11 cellular contexts compared by ENCODE assay signal in genomic region chr12:108955225-108955835, GRCh38.
DNase-seq lines count a peak whose midpoint lies in the region; ATAC-seq and TF ChIP-seq lines count a peak whose summit lies in the region.
"Had no signal": no experiment of that assay in that cellular context is flagged by ENCODE, and none has a peak within 500 bp of the region (broad histone marks: within the 10 kb centered on the region; RNA-seq: fewer than 3 reads in every experiment).

No MANE protein-coding gene starts in this region.

- H3K36me3 ChIP-seq in SJSA1, result no peaks in the 10 kb centered on the region
- no peaks in the 10 kb centered on the region for H3K36me3 ChIP-seq in heart left ventricle
- no peaks in the 10 kb centered on the region for H3K36me3 ChIP-seq in aorta (ENCODE audit: control insufficient read depth in 1 of 2, insufficient read depth in 2 of 2, low read length in 1 of 2)
- H3K36me3 ChIP-seq: BLaER1 treated with 17β-estradiol and CSF1 and Interleukin-3, amounts not matched to agents 10 nM and 100 nM had no signal

- TF ChIP-seq POLR2A in heart left ventricle (IDR thresholded peaks at IDR 0.05), result no peak

- DNase-seq in AG10803 (ENCODE audit: low read depth) (peak; percentile 31), NCI-H1417 (lab: John Stamatoyannopoulos, UW) (peak in 2 of 3 experiments; percentile 75 to 99), SJSA1 (ENCODE audit: low read depth in 1 of 2, low spot score in 2 of 2) (peak; percentile 12 to 51), heart left ventricle (peak in 4 of 5 donors; percentile 54 to 84 (median 64)), aorta (no peak), Ammon's horn (ENCODE audit: low spot score) (no peak), germinal center (ENCODE audit: low spot score) (no peak)

- H3K4me1 ChIP-seq in SJSA1 (replicated peaks) (no peaks in the 10 kb centered on the region), heart left ventricle (peaks cover 0 to 16% (median 7%) of the 10 kb centered on the region in 12 donors), aorta (ENCODE audit: control insufficient read depth in 1 of 2, insufficient read depth in 2 of 2, low read length in 2 of 2) (no peaks in the 10 kb centered on the region)
- H3K4me1 ChIP-seq: BLaER1 treated with 17β-estradiol and CSF1 and Interleukin-3, amounts not matched to agents 10 nM and 100 nM had no signal

- no peak overlapping the region for H3K4me3 ChIP-seq in AG10803 (ENCODE audit: low read length)
- no peak overlapping the region for H3K4me3 ChIP-seq in SJSA1
- H3K4me3 ChIP-seq in heart left ventricle, result no peak overlapping the region
- H3K4me3 ChIP-seq in aorta (ENCODE audit: low read length in 2 of 2), result no peak overlapping the region
- H3K4me3 ChIP-seq: BLaER1 treated with 17β-estradiol and CSF1 and Interleukin-3, amounts not matched to agents 10 nM and 100 nM had no signal

- no peaks in the 10 kb centered on the region for H3K9me3 ChIP-seq in SJSA1 (replicated peaks)
- H3K9me3 ChIP-seq in heart left ventricle, result no peaks in the 10 kb centered on the region
- no peaks in the 10 kb centered on the region for H3K9me3 ChIP-seq in aorta (ENCODE audit: control insufficient read depth, low read length)
- H3K9me3 ChIP-seq: BLaER1 treated with 17β-estradiol and CSF1 and Interleukin-3, amounts not matched to agents 10 nM and 100 nM had no signal

- ATAC-seq in heart left ventricle, result peak; percentile 43 to 79 (median 68)
- no peak for ATAC-seq in aorta (ENCODE audit: low FRiP score)
- ATAC-seq in HG03135 (IDR thresholded peaks at IDR 0.05; ENCODE audit: unreplicated experiment), result no peak
- ATAC-seq: Panc1, sciatic nerve had no signal

- no peak overlapping the region for H3K27ac ChIP-seq in SJSA1
- peak overlapping the region in 3 of 12 donors; percentile 20 to 43 (median 20) for H3K27ac ChIP-seq in heart left ventricle
- no peak overlapping the region for H3K27ac ChIP-seq in aorta (ENCODE audit: low read depth in 1 of 2, low read length in 2 of 2)
- H3K27ac ChIP-seq: BLaER1 treated with 17β-estradiol and CSF1 and Interleukin-3, amounts not matched to agents 10 nM and 100 nM had no signal

- H3K27me3 ChIP-seq in SJSA1 (replicated peaks), result peaks cover 8% of the 10 kb centered on the region
- H3K27me3 ChIP-seq in heart left ventricle, result no peaks in the 10 kb centered on the region
- no peaks in the 10 kb centered on the region for H3K27me3 ChIP-seq in aorta (ENCODE audit: control insufficient read depth in 1 of 2, insufficient read depth in 2 of 2, low read length in 1 of 2)
- H3K27me3 ChIP-seq: BLaER1 treated with 17β-estradiol and CSF1 and Interleukin-3, amounts not matched to agents 10 nM and 100 nM had no signal

- WGBS in heart left ventricle, 4 donors, result 16 to 22% (median 19%) methylated on average over 6 of the region's 6 CpGs
- 20 to 28% methylated on average over 6 of the region's 6 CpGs for WGBS in aorta, 2 donors

- TF ChIP-seq CTCF in AG10803 (conservative IDR thresholded peaks at IDR 0.05; ENCODE audit: low read length) (no peak), heart left ventricle (IDR thresholded peaks at IDR 0.05) (no peak)

- intact Hi-C loops in heart left ventricle (cut with DNase I), result loop anchor here in 3 of 10 donors (10.0 kb wide), 3 partner anchors 91 to 391 kb away; partner anchors contain the start of genes ALKBH2 (in 1 of the 3), ISCU (in 1 of the 3), SART3 (in 1 of the 3) and UNG (in 1 of the 3)
- intact Hi-C loops in aorta (cut with DNase I), result no loop called here

Comparison
In these comparisons a context has a peak if more than half of its experiments do, and no peak if none do; other contexts are left out.
1. DNase-seq: peak in AG10803 (single experiment), NCI-H1417 (2 of 3), SJSA1 (2 of 2) and heart left ventricle (4 of 5); none in aorta (0 of 2), Ammon's horn (single experiment) and germinal center (single experiment).
2. ATAC-seq: peak in heart left ventricle (4 of 4); none in aorta (single experiment) and HG03135 (single experiment).